Comparison of ENCODE assay signal across 16 cellular contexts in the genomic region with DNA sequence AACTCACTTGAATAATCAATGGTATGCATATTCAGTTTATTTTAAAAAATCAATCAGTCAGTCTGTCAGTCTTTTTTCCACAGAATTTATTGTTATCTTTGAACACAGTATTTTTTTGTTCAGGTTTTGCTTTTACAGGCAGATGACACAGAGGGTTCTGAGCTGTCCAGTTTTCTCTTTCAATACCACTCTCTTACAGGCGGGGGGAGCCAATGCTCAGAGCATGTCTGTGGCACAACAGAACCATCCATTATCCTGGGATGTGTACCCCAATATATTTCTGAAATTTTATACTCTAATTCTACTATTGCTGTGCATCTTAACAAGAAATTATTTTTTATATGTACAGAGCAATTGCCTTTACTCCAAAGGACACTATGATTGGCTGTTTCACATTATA. TPM values are rescaled to one million over a fixed set of nuclear protein-coding genes. Genes with fewer than 3 reads are reported as not detected.
DNase-seq lines count a peak whose midpoint lies in the region; ATAC-seq and TF ChIP-seq lines count a peak whose summit lies in the region.
"Had no signal": no experiment of that assay in that cellular context is flagged by ENCODE, and none has a peak within 500 bp of the region (broad histone marks: within the 10 kb centered on the region; RNA-seq: fewer than 3 reads in every experiment).

No MANE protein-coding gene starts in this region.

- H2AK5ac ChIP-seq in mesenchymal stem cell (ENCODE audit: low read length, severe bottlenecking) = no peak overlapping the region

- H2BK12ac ChIP-seq in mesenchymal stem cell (ENCODE audit: low read length in 2 of 2) = no peak overlapping the region

- H3K36me3 Mint-ChIP-seq in T-helper 2 cell treated with Interferon-gamma antibody and Interleukin-4, amounts not matched to agents 5 μg/mL and 100 μg/mL, for 36 hours (ENCODE audit: low read depth) = no peaks in the 10 kb centered on the region
- no peaks in the 10 kb centered on the region for H3K36me3 Mint-ChIP-seq in activated CD8-positive, alpha-beta memory T cell treated with anti-CD3 and anti-CD28 coated beads, Interleukin-2, amount 10 ng/mL, durations not matched to agents 7 days and 5 days
- H3K36me3 Mint-ChIP-seq: brain; CD4-positive, CD25-positive, alpha-beta regulatory T cell had no signal

- no peak overlapping the region for H4K8ac ChIP-seq in mesenchymal stem cell (ENCODE audit: low read length)

- H3K9me3 Mint-ChIP-seq in T-helper 2 cell treated with Interferon-gamma antibody and Interleukin-4, amounts not matched to agents 5 μg/mL and 100 μg/mL, for 36 hours = no peaks in the 10 kb centered on the region
- no peaks in the 10 kb centered on the region for H3K9me3 Mint-ChIP-seq in activated CD8-positive, alpha-beta memory T cell treated with anti-CD3 and anti-CD28 coated beads, Interleukin-2, amount 10 ng/mL, durations not matched to agents 7 days and 5 days (ENCODE audit: low read depth)
- H3K9me3 Mint-ChIP-seq: brain had no signal

- H3K27ac ChIP-seq in DND-41 (ENCODE audit: low read length) = no peak overlapping the region
- H3K27ac ChIP-seq in mesenchymal stem cell (ENCODE audit: low read length, poor library complexity, severe bottlenecking) = no peak overlapping the region

- no peak overlapping the region for H3K4me2 ChIP-seq in DND-41 (ENCODE audit: insufficient read depth, low read length)
- no peak overlapping the region for H3K4me2 ChIP-seq in mesenchymal stem cell (ENCODE audit: low read length, poor library complexity, severe bottlenecking)

- no peak overlapping the region for H4K91ac ChIP-seq in mesenchymal stem cell (ENCODE audit: low read length)

- no peak overlapping the region for H3K18ac ChIP-seq in mesenchymal stem cell (ENCODE audit: low read depth in 1 of 2, low read length in 2 of 2)

- in situ Hi-C loops in astrocyte of the cerebellum (cut with HindIII; ENCODE audit: low sequenced_read_pairs) = no loop called here

- no peak overlapping the region for H3K27ac Mint-ChIP-seq in T-helper 2 cell treated with Interferon-gamma antibody and Interleukin-4, amounts not matched to agents 5 μg/mL and 100 μg/mL, for 36 hours
- H3K27ac Mint-ChIP-seq in activated CD8-positive, alpha-beta memory T cell treated with anti-CD3 and anti-CD28 coated beads, Interleukin-2, amount 10 ng/mL, durations not matched to agents 7 days and 5 days = no peak overlapping the region
- H3K27ac Mint-ChIP-seq: brain; CD4-positive, CD25-positive, alpha-beta regulatory T cell had no signal

- H3K4me3 ChIP-seq in DND-41 (ENCODE audit: low read depth in 1 of 2, low read length in 2 of 2) = no peak overlapping the region
- H3K4me3 ChIP-seq in astrocyte of the cerebellum (ENCODE audit: low read depth, low read length) = no peak overlapping the region
- H3K4me3 ChIP-seq in mesenchymal stem cell (ENCODE audit: insufficient read depth in 1 of 2, low read depth in 1 of 2, low read length in 2 of 2) = no peak overlapping the region
- H3K4me3 ChIP-seq in BE2C (ENCODE audit: low read depth, low read length) = no peak overlapping the region
- H3K4me3 ChIP-seq: lung had no signal

- H2AFZ ChIP-seq in DND-41 (ENCODE audit: low read depth, low read length) (no peak overlapping the region), mesenchymal stem cell (ENCODE audit: low read depth, low read length) (no peak overlapping the region)

- H3K14ac ChIP-seq in mesenchymal stem cell (ENCODE audit: low read length in 2 of 2) = no peak overlapping the region

- no peak overlapping the region for H2BK5ac ChIP-seq in mesenchymal stem cell (ENCODE audit: low read depth, low read length, poor library complexity, severe bottlenecking)

- no peak overlapping the region for H2BK15ac ChIP-seq in mesenchymal stem cell (ENCODE audit: low read depth, poor library complexity, severe bottlenecking)

- no peaks in the 10 kb centered on the region for H3K4me1 Mint-ChIP-seq in T-helper 2 cell treated with Interferon-gamma antibody and Interleukin-4, amounts not matched to agents 5 μg/mL and 100 μg/mL, for 36 hours (ENCODE audit: low read depth)
- H3K4me1 Mint-ChIP-seq in activated CD8-positive, alpha-beta memory T cell treated with anti-CD3 and anti-CD28 coated beads, Interleukin-2, amount 10 ng/mL, durations not matched to agents 7 days and 5 days = no peaks in the 10 kb centered on the region
- H3K4me1 Mint-ChIP-seq: brain; CD4-positive, CD25-positive, alpha-beta regulatory T cell had no signal

- no peaks in the 10 kb centered on the region for H3K79me2 ChIP-seq in DND-41 (ENCODE audit: insufficient read depth, low read length)

- peak; percentile 18 for TF ChIP-seq CTCF in DND-41 (IDR thresholded peaks at IDR 0.05; ENCODE audit: borderline replicate concordance, extremely low read depth, low read length, poor library complexity, severe bottlenecking)
- peak; percentile 61 for TF ChIP-seq CTCF in astrocyte of the cerebellum (IDR thresholded peaks at IDR 0.05; ENCODE audit: low read depth, low read length, missing control alignments)
- no peak for TF ChIP-seq CTCF in BE2C (IDR thresholded peaks at IDR 0.05; ENCODE audit: low read depth, low read length)

- H3K36me3 ChIP-seq in DND-41 (ENCODE audit: insufficient read depth, low read length) (no peaks in the 10 kb centered on the region), mesenchymal stem cell (ENCODE audit: control insufficient read depth in 1 of 2, insufficient read depth in 2 of 2, low read depth in 1 of 2, low read length in 2 of 2) (no peaks in the 10 kb centered on the region), BE2C (no peaks in the 10 kb centered on the region)

- no peaks in the 10 kb centered on the region for H4K20me1 ChIP-seq in DND-41 (ENCODE audit: insufficient read depth, low read length)

- H3K27me3 Mint-ChIP-seq in T-helper 2 cell treated with Interferon-gamma antibody and Interleukin-4, amounts not matched to agents 5 μg/mL and 100 μg/mL, for 36 hours (ENCODE audit: low read depth) = no peaks in the 10 kb centered on the region
- H3K27me3 Mint-ChIP-seq in activated CD8-positive, alpha-beta memory T cell treated with anti-CD3 and anti-CD28 coated beads, Interleukin-2, amount 10 ng/mL, durations not matched to agents 7 days and 5 days = peaks cover 11% of the 10 kb centered on the region
- H3K27me3 Mint-ChIP-seq: brain had no signal

- no peak for ATAC-seq in DND-41 (ENCODE audit: insufficient read depth, low read depth)
- ATAC-seq in activated CD8-positive, alpha-beta memory T cell treated with anti-CD3 and anti-CD28 coated beads, Interleukin-2, amount 10 ng/mL, durations not matched to agents 7 days and 5 days = no peak

- no peak overlapping the region for H3K4ac ChIP-seq in mesenchymal stem cell (ENCODE audit: low read depth in 1 of 2, low read length in 2 of 2)

- CTCF ChIA-PET in activated CD8-positive, alpha-beta memory T cell treated with anti-CD3 and anti-CD28 coated beads, Interleukin-2, amount 10 ng/mL, durations not matched to agents 7 days and 5 days (lab: Charles Lee) = interaction anchor here (0.8 kb wide), 1 partner anchor 14 kb away, joined by 3 read pairs; no protein-coding TSS in a partner anchor

- H2BK120ac ChIP-seq in mesenchymal stem cell (ENCODE audit: low read depth, low read length) = no peak overlapping the region

- H3K27me3 ChIP-seq in DND-41 (ENCODE audit: insufficient read depth, low read length, poor library complexity) (no peaks in the 10 kb centered on the region), mesenchymal stem cell (ENCODE audit: control insufficient read depth in 1 of 2, insufficient read depth in 1 of 2, low read length in 2 of 2) (no peaks in the 10 kb centered on the region), BE2C (peaks cover 1% of the 10 kb centered on the region; the same call in 1 of the 2 replicates)

- H3K4me1 ChIP-seq in DND-41 (ENCODE audit: insufficient read depth, low read length) (no peaks in the 10 kb centered on the region), mesenchymal stem cell (ENCODE audit: control insufficient read depth, insufficient read depth, low read depth, low read length) (no peaks in the 10 kb centered on the region), BE2C (no peaks in the 10 kb centered on the region)

- DNase-seq in DND-41 (no peak), LHCN-M2 (ENCODE audit: low read depth) (peak; percentile 40), astrocyte of the cerebellum (ENCODE audit: low read depth) (no peak), mesenchymal stem cell (peak; percentile 3), 8988T (no peak), BE2C (no peak)
- DNase-seq in T-helper 2 cell treated with Interferon-gamma antibody and Interleukin-4, amounts not matched to agents 5 μg/mL and 100 μg/mL, for 36 hours (ENCODE audit: low spot score) = no peak
- no peak for DNase-seq in activated CD8-positive, alpha-beta memory T cell treated with anti-CD3 and anti-CD28 coated beads, Interleukin-2, amount 10 ng/mL, durations not matched to agents 7 days and 5 days
- DNase-seq: CD4-positive, CD25-positive, alpha-beta regulatory T cell; GF-D8; KG1; NCI-H1930; nucleus accumbens had no signal

- H3K9me3 ChIP-seq in DND-41 (ENCODE audit: insufficient read depth, low read length, severe bottlenecking) = no peaks in the 10 kb centered on the region
- H3K9me3 ChIP-seq in mesenchymal stem cell (ENCODE audit: control insufficient read depth, low read length) = no peaks in the 10 kb centered on the region
- H3K9me3 ChIP-seq in BE2C = no peaks in the 10 kb centered on the region

- H3K4me3 Mint-ChIP-seq in T-helper 2 cell treated with Interferon-gamma antibody and Interleukin-4, amounts not matched to agents 5 μg/mL and 100 μg/mL, for 36 hours = no peak overlapping the region
- no peak overlapping the region for H3K4me3 Mint-ChIP-seq in activated CD8-positive, alpha-beta memory T cell treated with anti-CD3 and anti-CD28 coated beads, Interleukin-2, amount 10 ng/mL, durations not matched to agents 7 days and 5 days
- H3K4me3 Mint-ChIP-seq: brain; CD4-positive, CD25-positive, alpha-beta regulatory T cell had no signal

- H3K23ac ChIP-seq in mesenchymal stem cell (ENCODE audit: low read length in 2 of 2) = no peak overlapping the region

- H3K9ac ChIP-seq in DND-41 (ENCODE audit: low read depth, low read length) (no peak overlapping the region), mesenchymal stem cell (ENCODE audit: low read length) (no peak overlapping the region)

- no CpG with 5 or more reads among the region's 1 CpG for WGBS in mesenchymal stem cell

- H3K79me1 ChIP-seq in mesenchymal stem cell (replicated peaks; ENCODE audit: low read length, poor library complexity, severe bottlenecking) = no peaks in the 10 kb centered on the region

RNA-seq across cellular contexts. Expression of a gene that starts 21.2 kb away (rescaled TPM):
- total RNA-seq in LHCN-M2 (2014; rRNA removed) = 49.3 and 53.4 TPM in 2 replicates
- 12.5 TPM for polyA plus RNA-seq in LHCN-M2 (2012)
- polyA plus RNA-seq in mesenchymal stem cell (2013, experiment 1 of 2) = 0.12 TPM
- polyA plus RNA-seq in mesenchymal stem cell (2013, experiment 2 of 2) = 0.04 TPM
- not detected for polyA plus RNA-seq in BE2C (2012; ENCODE audit: insufficient read depth, insufficient read length, low read depth)
- not detected for total RNA-seq in activated CD8-positive, alpha-beta memory T cell treated with anti-CD3 and anti-CD28 coated beads, Interleukin-2, amount 10 ng/mL, durations not matched to agents 7 days and 5 days
- total RNA-seq: CD4-positive, CD25-positive, alpha-beta regulatory T cell; endothelial cell of umbilical vein had no signal
- polyA plus RNA-seq: CD4-positive, CD25-positive, alpha-beta regulatory T cell; endothelial cell of umbilical vein had no signal

Comparison
In these comparisons a context has a peak if more than half of its experiments do, and no peak if none do; other contexts are left out.
1. DNase-seq: peak in LHCN-M2 (single experiment) and mesenchymal stem cell (single experiment); none in DND-41 (single experiment), astrocyte of the cerebellum (single experiment), 8988T (single experiment), T-helper 2 cell treated with Interferon-gamma antibody and Interleukin-4, amounts not matched to agents 5 μg/mL and 100 μg/mL, for 36 hours (single experiment), BE2C (single experiment) and activated CD8-positive, alpha-beta memory T cell treated with anti-CD3 and anti-CD28 coated beads, Interleukin-2, amount 10 ng/mL, durations not matched to agents 7 days and 5 days (single experiment).
2. RNA of a gene that starts 21.2 kb away (total RNA-seq): 49.3 to 53.4 TPM in LHCN-M2; not detected in activated CD8-positive, alpha-beta memory T cell treated with anti-CD3 and anti-CD28 coated beads, Interleukin-2, amount 10 ng/mL, durations not matched to agents 7 days and 5 days; every median in the first group is over 10 times any median in the second.